ENCODE assay signal across 34 cellular contexts in the genomic region with DNA sequence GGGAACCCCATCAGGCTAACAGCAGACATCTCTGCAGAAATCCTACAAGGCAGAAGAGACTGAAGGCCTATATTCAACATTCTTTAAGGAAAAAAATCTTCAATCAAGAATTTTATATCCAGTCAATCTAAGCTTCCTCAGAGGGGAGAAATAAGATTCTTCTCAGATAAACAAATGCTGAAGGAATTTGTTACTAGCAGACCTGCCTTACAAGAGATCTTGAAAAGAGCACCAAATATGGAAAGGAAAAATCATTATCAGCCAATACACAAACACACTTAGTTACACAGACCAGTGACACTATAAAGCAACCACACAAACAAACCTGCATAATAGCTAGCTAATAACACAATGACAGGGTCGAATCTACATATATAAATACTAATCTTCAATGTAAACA.
"Had no signal": no experiment of that assay in that cellular context is flagged by ENCODE, and none has a peak within 500 bp of the region (broad histone marks: within the 10 kb centered on the region; RNA-seq: fewer than 3 reads in every experiment).

No MANE protein-coding gene starts in this region.

- H3K36me3 ChIP-seq: adrenal gland, ascending aorta, brain microvascular endothelial cell, breast epithelium, cardiac muscle cell had no signal

- ATAC-seq: activated naive CD4-positive, alpha-beta T cell treated with anti-CD3 and anti-CD28 coated beads, Interleukin-2, amount 50 U/mL, for 72 hours; activated naive CD8-positive, alpha-beta T cell treated with anti-CD3 and anti-CD28 coated beads, Interleukin-2, amount 50 U/mL, for 24 hours; activated T-cell treated with anti-CD3 and anti-CD28 coated beads, Interleukin-2, amount 50 U/mL, for 4 hours; activated T-cell treated with anti-CD3 and anti-CD28 coated beads, Interleukin-2, amount 50 U/mL, for 72 hours; activated T-helper 17 cell treated with anti-CD3 and anti-CD28 coated beads, Interleukin-2, amount 50 U/mL, for 72 hours; body of pancreas had no signal

- H3K9me3 ChIP-seq: adrenal gland had no signal

- DNase-seq: activated effector memory CD4-positive, alpha-beta T cell treated with anti-CD3 and anti-CD28 coated beads, Interleukin-2, amount 50 U/mL, for 16 hours; activated effector memory CD4-positive, alpha-beta T cell treated with Interleukin-2 at 50 U/mL for 16 hours; activated gamma-delta T cell; activated gamma-delta T cell treated with Interleukin-2 at 50 U/mL for 16 hours; activated naive CD4-positive, alpha-beta T cell; activated naive CD4-positive, alpha-beta T cell treated with anti-CD3 and anti-CD28 coated beads for 36 hours; activated naive CD4-positive, alpha-beta T cell treated with anti-CD3 and anti-CD28 coated beads, Interleukin-2, amount 10 ng/mL, durations not matched to agents 7 days and 5 days; activated naive CD4-positive, alpha-beta T cell treated with anti-CD3 and anti-CD28 coated beads, Interleukin-2, amount 50 U/mL, for 16 hours; activated naive CD4-positive, alpha-beta T cell treated with Interleukin-2 at 50 U/mL for 16 hours; activated naive CD8-positive, alpha-beta T cell treated with anti-CD3 and anti-CD28 coated beads for 36 hours; activated naive CD8-positive, alpha-beta T cell treated with anti-CD3 and anti-CD28 coated beads, Interleukin-2, amount 10 ng/mL, durations not matched to agents 7 days and 5 days; activated naive CD8-positive, alpha-beta T cell treated with anti-CD3 and anti-CD28 coated beads, Interleukin-2, amount 50 U/mL, for 24 hours; activated T-cell treated with anti-CD3 and anti-CD28 coated beads, Interleukin-2, amount 50 U/mL, for 1 hour; activated T-cell treated with anti-CD3 and anti-CD28 coated beads, Interleukin-2, amount 50 U/mL, for 24 hours; activated T-cell treated with anti-CD3 and anti-CD28 coated beads, Interleukin-2, amount 50 U/mL, for 4 hours; activated T-cell treated with anti-CD3 and anti-CD28 coated beads, Interleukin-2, amount 50 U/mL, for 48 hours; activated T-cell treated with anti-CD3 and anti-CD28 coated beads, Interleukin-2, amount 50 U/mL, for 72 hours; adrenal gland; amniotic stem cell; amygdala; anterior cingulate cortex; aorta; body of pancreas; brain microvascular endothelial cell; caudate nucleus; central memory CD4-positive, alpha-beta T cell; cerebellar nuclear complex had no signal

- H3K27ac ChIP-seq: adrenal gland, ascending aorta, body of pancreas, brain microvascular endothelial cell, breast epithelium, cardiac muscle cell had no signal

- H3K4me1 ChIP-seq: adrenal gland, ascending aorta, body of pancreas, breast epithelium had no signal

- H3K27me3 ChIP-seq: adrenal gland, ascending aorta, body of pancreas, brain microvascular endothelial cell, breast epithelium, cardiac muscle cell had no signal

- FAIRE-seq: astrocyte, bronchial epithelial cell had no signal

- H3K4me3 ChIP-seq: adrenal gland, ascending aorta, body of pancreas, breast epithelium, cardiac muscle cell had no signal
